In genomic region chr1:169110265-169110664, GRCh38 we compare ENCODE assay signal across 9 cellular contexts. TPM values are rescaled to one million over a fixed set of nuclear protein-coding genes. Genes with fewer than 3 reads are reported as not detected.
DNase-seq lines count a peak whose midpoint lies in the region; ATAC-seq and TF ChIP-seq lines count a peak whose summit lies in the region.
"Had no signal": no experiment of that assay in that cellular context is flagged by ENCODE, and none has a peak within 500 bp of the region (broad histone marks: within the 10 kb centered on the region; RNA-seq: fewer than 3 reads in every experiment).

No MANE protein-coding gene starts in this region.

- no peaks in the 10 kb centered on the region for H4K20me1 ChIP-seq in IMR-90 (ENCODE audit: insufficient read depth, low read length)

- no TSS peak for BruUV-seq in IMR-90 (replicated peaks; lab: Mats Ljungman, UMichigan)

- peak overlapping the region; percentile 81 for H3K4me2 ChIP-seq in IMR-90 (ENCODE audit: low read depth, low read length)

- H3K27me3 ChIP-seq in IMR-90 (ENCODE audit: control insufficient read depth, insufficient read depth, low read length): peaks cover 2% of the 10 kb centered on the region

- no peaks in the 10 kb centered on the region for H3K9me3 Mint-ChIP-seq in natural killer cell

- peaks cover 24% of the 10 kb centered on the region for H3K4me1 ChIP-seq in IMR-90 (ENCODE audit: control insufficient read depth, insufficient read depth, low read length)

- H3K4me3 Mint-ChIP-seq in natural killer cell: peak overlapping the region; percentile 69

- peak overlapping the region in 1 of 2 experiments; percentile 53; a peak in 3 of 4 replicates for H4K8ac ChIP-seq in IMR-90 (ENCODE audit: low read depth in 2 of 2, low read length in 2 of 2)

- POLR2A ChIA-PET in IMR-90 (lab: Charles Lee; ENCODE audit: unreplicated experiment): interaction anchor here (0.6 to 2.0 kb wide), 3 partner anchors 10 to 376 kb away, joined by 4 to 5 read pairs (median 5); partner anchors contain the start of gene SLC19A2

- H3K27ac Mint-ChIP-seq in natural killer cell: peak overlapping the region in 1 of 2 donors; percentile 66

- H3K56ac ChIP-seq in IMR-90 (ENCODE audit: extremely low read depth, insufficient read depth, low read length): 0 out of 2 replicates have a peak overlapping the region, but pooled peaks have one; percentile 13

- H3K4ac ChIP-seq in IMR-90 (ENCODE audit: low read depth, low read length): peak overlapping the region; percentile 84

- peaks cover 4% of the 10 kb centered on the region; the same call in 1 of the 2 replicates for H3K36me3 ChIP-seq in IMR-90 (ENCODE audit: control insufficient read depth, insufficient read depth, low read length)

- intact Hi-C loops in IMR-90 (cut with micrococcal nuclease): no loop called here
- intact Hi-C loops in natural killer cell (cut with micrococcal nuclease): no loop called here

- DNase-seq in IMR-90 (no peak), coronary artery (ENCODE audit: low spot score) (no peak), natural killer cell (no peak), OCI-M1 (lab: John Stamatoyannopoulos, UW) (no peak), COLO829 (ENCODE audit: low spot score) (no peak)
- DNase-seq in stimulated activated CD4-positive, alpha-beta T cell treated with anti-CD3 and anti-CD28 coated beads, Interleukin-15, amount 100 ng/mL, for 24 hours: no peak

- H3K9ac ChIP-seq in IMR-90 (ENCODE audit: low read depth, low read length): 0 out of 2 replicates have a peak overlapping the region, but pooled peaks have one; percentile 26

- peaks cover 23 to 62% of the 10 kb centered on the region in 2 experiments for H3K79me1 ChIP-seq in IMR-90 (ENCODE audit: low read depth in 1 of 2, low read length in 2 of 2)

- H4K5ac ChIP-seq in IMR-90 (ENCODE audit: low read depth, low read length): peak overlapping the region; percentile 50; the same call in 1 of the 2 replicates

- TF ChIP-seq POLR2A in IMR-90 (IDR thresholded peaks at IDR 0.05; ENCODE audit: low read depth, low read length): no peak

- peak overlapping the region; percentile 59 for H2AK9ac ChIP-seq in IMR-90 (replicated peaks; ENCODE audit: low read depth, low read length, poor library complexity)

- no peak for TF ChIP-seq RAD21 in IMR-90 (IDR thresholded peaks at IDR 0.05; ENCODE audit: low read length)

- no peak overlapping the region for H2AFZ ChIP-seq in IMR-90 (replicated peaks; ENCODE audit: low read length, poor library complexity)

- H2BK20ac ChIP-seq in IMR-90 (ENCODE audit: low read depth, low read length): peak overlapping the region; percentile 45

- 0% methylated on average over 2 of the region's 3 CpGs; no CpG with 5 or more reads in 1 of the 2 experiments for WGBS in IMR-90 (ENCODE audit: extremely low coverage in 2 of 2, insufficient read length in 1 of 2), 2 experiments

- CTCF ChIA-PET in IMR-90 (lab: Yijun Ruan, JAX): interaction anchor here (1.0 to 1.1 kb wide), 2 partner anchors 10 to 238 kb away, joined by 3 to 6 read pairs; no protein-coding TSS in a partner anchor

- H2BK15ac ChIP-seq in IMR-90 (ENCODE audit: low read depth, low read length): peak overlapping the region; percentile 39; the same call in 1 of the 3 replicates

- peak overlapping the region; percentile 70 for H2BK120ac ChIP-seq in IMR-90 (ENCODE audit: low read depth, low read length)

- H3K14ac ChIP-seq in IMR-90 (replicated peaks; ENCODE audit: low read depth, low read length): peak overlapping the region; percentile 41

- no peaks in the 10 kb centered on the region for H3K36me3 Mint-ChIP-seq in natural killer cell

- no peak overlapping the region for H3K4me3 ChIP-seq in IMR-90 (ENCODE audit: insufficient read depth, low read depth, low read length)
- H3K4me3 ChIP-seq in coronary artery: peak overlapping the region; percentile 85

- H2BK5ac ChIP-seq in IMR-90 (ENCODE audit: low read depth, low read length, poor library complexity, severe bottlenecking): peak overlapping the region; percentile 77

- TF ChIP-seq CTCF in 22Rv1 (IDR thresholded peaks at IDR 0.05) (no peak), IMR-90 (conservative IDR thresholded peaks at IDR 0.05; ENCODE audit: low read depth, low read length) (no peak), coronary artery (IDR thresholded peaks at IDR 0.05) (no peak), natural killer cell (IDR thresholded peaks at IDR 0.05) (no peak)

- peak overlapping the region; percentile 65 for H3K18ac ChIP-seq in IMR-90 (ENCODE audit: low read depth, low read length)

- peak overlapping the region; percentile 84; the same call in 1 of the 2 replicates for H2AK5ac ChIP-seq in IMR-90 (ENCODE audit: low read depth, low read length)

- peaks cover 13% of the 10 kb centered on the region for H3K9me1 ChIP-seq in IMR-90 (ENCODE audit: insufficient read depth, low read length)

- H4K91ac ChIP-seq in IMR-90 (ENCODE audit: insufficient read depth, low read depth, low read length): peak overlapping the region; percentile 60

- H3K9me3 ChIP-seq in IMR-90 (ENCODE audit: control insufficient read depth, insufficient read depth, low read length): no peaks in the 10 kb centered on the region

- dilution Hi-C loops in IMR-90 (cut with HindIII; ENCODE audit: low sequenced_read_pairs, unreplicated experiment): no loop called here

- peaks cover 53 to 54% of the 10 kb centered on the region in 2 donors for H3K4me1 Mint-ChIP-seq in natural killer cell

- in situ Hi-C loops in IMR-90 (cut with MboI; ENCODE audit: low sequenced_read_pairs): loop anchor here (10.0 to 25.0 kb wide), 3 partner anchors 375 to 1602 kb away; partner anchors contain the start of genes GPR161 and SLC19A2

- H3K27ac ChIP-seq in 22Rv1 (peak overlapping the region; percentile 76), IMR-90 (ENCODE audit: insufficient read depth, low read length) (peak overlapping the region; percentile 47; the same call in 1 of the 2 replicates), coronary artery (peak overlapping the region; percentile 80 to 81)

- peaks cover 0 to 5% of the 10 kb centered on the region in 2 donors for H3K27me3 Mint-ChIP-seq in natural killer cell (ENCODE audit: low read depth in 2 of 2)

- H3K23ac ChIP-seq in IMR-90 (ENCODE audit: low read depth, low read length): peak overlapping the region; percentile 94

- no peak for ATAC-seq in IMR-90 (ENCODE audit: low read depth)
- ATAC-seq in natural killer cell: no peak
- ATAC-seq in HG03280 (IDR thresholded peaks at IDR 0.05; ENCODE audit: unreplicated experiment): no peak
- ATAC-seq: activated CD4-positive, CD25-positive, alpha-beta regulatory T cell treated with anti-CD3 and anti-CD28 coated beads, Interleukin-2, amount 50 U/mL, for 24 hours had no signal

TF ChIP-seq in IMR-90, 13 proteins besides CTCF, POLR2A, EP300 and RAD21:
- TF ChIP-seq MAFK (IDR thresholded peaks at IDR 0.05; ENCODE audit: low read depth, low read length): no peak

RNA-seq across cellular contexts. Expression of gene ATP1B1, which starts 3.8 kb away (rescaled TPM):
- total RNA-seq in IMR-90 (2012; rRNA removed): 14.5 and 20.3 TPM in 2 replicates
- polyA plus RNA-seq in IMR-90 (2012; rRNA removed): 22.1 and 24.6 TPM in 2 replicates
- 11.4 and 12.3 TPM in 2 replicates for polyA plus RNA-seq in IMR-90 (2012; cell fraction: cytosol; rRNA removed)
- polyA plus RNA-seq in IMR-90 (2012; cell fraction: nucleus; rRNA removed; ENCODE audit: low replicate concordance): 3.0 and 8.8 TPM in 2 replicates
- 10 to 100 TPM in 1 of 3 donors, 1 to 10 TPM in 2; 3.4 to 10.4 (median 4.9) TPM for total RNA-seq in natural killer cell
